In the genomic region with DNA sequence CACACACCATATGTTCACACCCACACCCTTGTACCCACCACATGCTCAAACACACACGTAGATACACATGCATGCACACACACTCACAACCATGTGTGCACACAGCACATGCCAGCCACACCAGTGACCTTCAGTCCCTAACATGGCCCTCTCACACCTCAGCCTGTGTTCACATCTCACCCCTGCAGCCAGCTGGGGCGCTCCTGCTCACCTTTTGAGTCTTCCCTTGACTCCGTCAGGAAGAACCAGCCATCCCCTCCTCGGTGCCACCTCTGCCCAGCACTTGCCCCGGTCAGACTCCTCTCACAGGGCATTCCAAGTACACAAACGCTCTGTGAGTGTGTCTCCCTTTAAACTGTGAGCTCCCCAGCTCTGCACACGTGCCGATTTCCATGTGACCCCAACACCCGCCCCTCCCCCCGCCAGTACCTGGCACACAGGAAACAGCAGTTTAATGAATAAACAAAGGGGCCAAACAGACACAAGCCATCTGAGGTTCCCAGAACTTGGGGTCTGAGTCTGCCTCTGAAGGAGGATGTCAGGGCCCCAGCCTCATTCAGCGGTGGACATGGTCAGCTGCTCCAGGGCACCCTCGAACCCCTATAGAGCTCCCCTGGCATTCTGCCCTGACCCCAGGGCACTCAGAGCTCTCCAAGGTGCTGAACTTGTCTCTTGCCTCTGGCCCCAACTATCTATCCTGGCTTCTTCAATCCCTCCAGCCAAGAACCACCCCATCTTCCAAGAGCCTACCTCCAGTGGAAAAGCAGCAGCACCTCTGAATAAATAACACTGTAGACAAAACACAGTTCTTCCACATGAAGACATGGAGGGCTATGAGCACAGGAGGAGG, we compare ENCODE assay signal across 1 cellular context.
A peak's percentile ranks its signal among the peaks of the same experiment; 100 is the strongest.
TF ChIP-seq lines count a peak whose summit lies in the region.

No MANE protein-coding gene starts in this region.

TF ChIP-seq in HepG2, 621 proteins besides CTCF, POLR2A, EP300 and RAD21 (continued from another document and continues in another):
- TF ChIP-seq, protein P1, sequence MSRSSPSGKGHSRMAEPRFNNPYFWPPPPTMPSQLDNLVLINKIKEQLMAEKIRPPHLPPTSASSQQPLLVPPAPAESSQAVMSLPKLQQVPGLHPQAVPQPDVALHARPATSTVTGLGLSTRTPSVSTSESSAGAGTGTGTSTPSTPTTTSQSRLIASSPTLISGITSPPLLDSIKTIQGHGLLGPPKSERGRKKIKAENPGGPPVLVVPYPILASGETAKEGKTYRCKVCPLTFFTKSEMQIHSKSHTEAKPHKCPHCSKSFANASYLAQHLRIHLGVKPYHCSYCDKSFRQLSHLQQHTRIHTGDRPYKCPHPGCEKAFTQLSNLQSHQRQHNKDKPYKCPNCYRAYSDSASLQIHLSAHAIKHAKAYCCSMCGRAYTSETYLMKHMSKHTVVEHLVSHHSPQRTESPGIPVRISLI (CRISPR knock-in tag; IDR thresholded peaks at IDR 0.05; ENCODE audit: borderline replicate concordance), result no peak
- TF ChIP-seq, protein P2, sequence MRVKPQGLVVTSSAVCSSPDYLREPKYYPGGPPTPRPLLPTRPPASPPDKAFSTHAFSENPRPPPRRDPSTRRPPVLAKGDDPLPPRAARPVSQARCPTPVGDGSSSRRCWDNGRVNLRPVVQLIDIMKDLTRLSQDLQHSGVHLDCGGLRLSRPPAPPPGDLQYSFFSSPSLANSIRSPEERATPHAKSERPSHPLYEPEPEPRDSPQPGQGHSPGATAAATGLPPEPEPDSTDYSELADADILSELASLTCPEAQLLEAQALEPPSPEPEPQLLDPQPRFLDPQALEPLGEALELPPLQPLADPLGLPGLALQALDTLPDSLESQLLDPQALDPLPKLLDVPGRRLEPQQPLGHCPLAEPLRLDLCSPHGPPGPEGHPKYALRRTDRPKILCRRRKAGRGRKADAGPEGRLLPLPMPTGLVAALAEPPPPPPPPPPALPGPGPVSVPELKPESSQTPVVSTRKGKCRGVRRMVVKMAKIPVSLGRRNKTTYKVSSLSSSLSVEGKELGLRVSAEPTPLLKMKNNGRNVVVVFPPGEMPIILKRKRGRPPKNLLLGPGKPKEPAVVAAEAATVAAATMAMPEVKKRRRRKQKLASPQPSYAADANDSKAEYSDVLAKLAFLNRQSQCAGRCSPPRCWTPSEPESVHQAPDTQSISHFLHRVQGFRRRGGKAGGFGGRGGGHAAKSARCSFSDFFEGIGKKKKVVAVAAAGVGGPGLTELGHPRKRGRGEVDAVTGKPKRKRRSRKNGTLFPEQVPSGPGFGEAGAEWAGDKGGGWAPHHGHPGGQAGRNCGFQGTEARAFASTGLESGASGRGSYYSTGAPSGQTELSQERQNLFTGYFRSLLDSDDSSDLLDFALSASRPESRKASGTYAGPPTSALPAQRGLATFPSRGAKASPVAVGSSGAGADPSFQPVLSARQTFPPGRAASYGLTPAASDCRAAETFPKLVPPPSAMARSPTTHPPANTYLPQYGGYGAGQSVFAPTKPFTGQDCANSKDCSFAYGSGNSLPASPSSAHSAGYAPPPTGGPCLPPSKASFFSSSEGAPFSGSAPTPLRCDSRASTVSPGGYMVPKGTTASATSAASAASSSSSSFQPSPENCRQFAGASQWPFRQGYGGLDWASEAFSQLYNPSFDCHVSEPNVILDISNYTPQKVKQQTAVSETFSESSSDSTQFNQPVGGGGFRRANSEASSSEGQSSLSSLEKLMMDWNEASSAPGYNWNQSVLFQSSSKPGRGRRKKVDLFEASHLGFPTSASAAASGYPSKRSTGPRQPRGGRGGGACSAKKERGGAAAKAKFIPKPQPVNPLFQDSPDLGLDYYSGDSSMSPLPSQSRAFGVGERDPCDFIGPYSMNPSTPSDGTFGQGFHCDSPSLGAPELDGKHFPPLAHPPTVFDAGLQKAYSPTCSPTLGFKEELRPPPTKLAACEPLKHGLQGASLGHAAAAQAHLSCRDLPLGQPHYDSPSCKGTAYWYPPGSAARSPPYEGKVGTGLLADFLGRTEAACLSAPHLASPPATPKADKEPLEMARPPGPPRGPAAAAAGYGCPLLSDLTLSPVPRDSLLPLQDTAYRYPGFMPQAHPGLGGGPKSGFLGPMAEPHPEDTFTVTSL (CRISPR knock-in tag; IDR thresholded peaks at IDR 0.05; ENCODE audit: borderline replicate concordance), result no peak
- TF ChIP-seq GATAD1 (CRISPR knock-in tag; IDR thresholded peaks at IDR 0.05) (0 out of 2 replicates have a peak, but pooled peaks have one; percentile 43), RXRB (CRISPR knock-in tag; IDR thresholded peaks at IDR 0.05; ENCODE audit: borderline replicate concordance) (peak; percentile 73), SMAD9 (CRISPR knock-in tag; IDR thresholded peaks at IDR 0.05) (no peak), NKX3-1 (CRISPR knock-in tag; IDR thresholded peaks at IDR 0.05) (peak; percentile 66; the same call in 1 of the 2 replicates), ISX (CRISPR knock-in tag; conservative IDR thresholded peaks at IDR 0.05) (0 out of 2 replicates have a peak, but pooled peaks have one; percentile 36), TEAD3 (CRISPR knock-in tag; optimal IDR thresholded peaks at IDR 0.05; ENCODE audit: borderline replicate concordance) (peak; percentile 21), ZSCAN31 (CRISPR knock-in tag; IDR thresholded peaks at IDR 0.05; ENCODE audit: low read depth) (peak; percentile 39; the same call in 1 of the 2 replicates), NFYC (CRISPR knock-in tag; IDR thresholded peaks at IDR 0.05) (no peak), KDM5B (CRISPR knock-in tag; IDR thresholded peaks at IDR 0.05; ENCODE audit: borderline replicate concordance) (peak; percentile 51; the same call in 1 of the 2 replicates), ZNF260 (CRISPR knock-in tag; IDR thresholded peaks at IDR 0.05; ENCODE audit: borderline replicate concordance, low read depth) (no peak), NPAS2 (CRISPR knock-in tag; IDR thresholded peaks at IDR 0.05; ENCODE audit: borderline replicate concordance) (no peak), ZNF24 (IDR thresholded peaks at IDR 0.05) (no peak), TGIF2 (CRISPR knock-in tag; IDR thresholded peaks at IDR 0.05) (peak; percentile 68; the same call in 1 of the 2 replicates), ZNF557 (CRISPR knock-in tag; IDR thresholded peaks at IDR 0.05) (0 out of 2 replicates have a peak, but pooled peaks have one; percentile 75), TEAD2 (CRISPR knock-in tag; IDR thresholded peaks at IDR 0.05) (0 out of 2 replicates have a peak, but pooled peaks have one; percentile 20), ZNF563 (CRISPR knock-in tag; IDR thresholded peaks at IDR 0.05) (peak; percentile 50; the same call in 1 of the 2 replicates), SRY (CRISPR knock-in tag; IDR thresholded peaks at IDR 0.05) (peak; percentile 76; the same call in 1 of the 2 replicates), ZSCAN21 (CRISPR knock-in tag; IDR thresholded peaks at IDR 0.05; ENCODE audit: borderline replicate concordance) (0 out of 2 replicates have a peak, but pooled peaks have one; percentile 65), TBX2 (CRISPR knock-in tag; IDR thresholded peaks at IDR 0.05; ENCODE audit: borderline replicate concordance) (peak; percentile 42; the same call in 1 of the 2 replicates), ZFAT (CRISPR knock-in tag; conservative IDR thresholded peaks at IDR 0.05) (no peak), ZNF337 (CRISPR knock-in tag; IDR thresholded peaks at IDR 0.05; ENCODE audit: borderline replicate concordance, low read depth) (no peak), ELF3 (CRISPR knock-in tag; IDR thresholded peaks at IDR 0.05) (0 out of 2 replicates have a peak, but pooled peaks have one; percentile 39), ZNF772 (CRISPR knock-in tag; IDR thresholded peaks at IDR 0.05) (peak; percentile 51; the same call in 1 of the 2 replicates), MAFK (conservative IDR thresholded peaks at IDR 0.05 in 1 of 2, IDR thresholded peaks at IDR 0.05 in 1 of 2; ENCODE audit: low read length in 2 of 2) (no peak), ISL2 (CRISPR knock-in tag; IDR thresholded peaks at IDR 0.05) (no peak; the same call in 1 of the 2 replicates), NR2F6 (IDR thresholded peaks at IDR 0.05) (peak; percentile 87), NR2F6 (CRISPR knock-in tag; IDR thresholded peaks at IDR 0.05) (peak; percentile 92)
- TF ChIP-seq, protein P3, sequence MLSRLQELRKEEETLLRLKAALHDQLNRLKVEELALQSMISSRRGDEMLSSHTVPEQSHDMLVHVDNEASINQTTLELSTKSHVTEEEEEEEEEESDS (CRISPR knock-in tag; IDR thresholded peaks at IDR 0.05; ENCODE audit: borderline replicate concordance), result no peak
- TF ChIP-seq, protein P4, sequence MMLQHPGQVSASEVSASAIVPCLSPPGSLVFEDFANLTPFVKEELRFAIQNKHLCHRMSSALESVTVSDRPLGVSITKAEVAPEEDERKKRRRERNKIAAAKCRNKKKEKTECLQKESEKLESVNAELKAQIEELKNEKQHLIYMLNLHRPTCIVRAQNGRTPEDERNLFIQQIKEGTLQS (CRISPR knock-in tag; IDR thresholded peaks at IDR 0.05), result no peak
- TF ChIP-seq, protein P5, sequence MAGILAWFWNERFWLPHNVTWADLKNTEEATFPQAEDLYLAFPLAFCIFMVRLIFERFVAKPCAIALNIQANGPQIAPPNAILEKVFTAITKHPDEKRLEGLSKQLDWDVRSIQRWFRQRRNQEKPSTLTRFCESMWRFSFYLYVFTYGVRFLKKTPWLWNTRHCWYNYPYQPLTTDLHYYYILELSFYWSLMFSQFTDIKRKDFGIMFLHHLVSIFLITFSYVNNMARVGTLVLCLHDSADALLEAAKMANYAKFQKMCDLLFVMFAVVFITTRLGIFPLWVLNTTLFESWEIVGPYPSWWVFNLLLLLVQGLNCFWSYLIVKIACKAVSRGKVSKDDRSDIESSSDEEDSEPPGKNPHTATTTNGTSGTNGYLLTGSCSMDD (CRISPR knock-in tag; IDR thresholded peaks at IDR 0.05), result no peak
- TF ChIP-seq, protein P6, sequence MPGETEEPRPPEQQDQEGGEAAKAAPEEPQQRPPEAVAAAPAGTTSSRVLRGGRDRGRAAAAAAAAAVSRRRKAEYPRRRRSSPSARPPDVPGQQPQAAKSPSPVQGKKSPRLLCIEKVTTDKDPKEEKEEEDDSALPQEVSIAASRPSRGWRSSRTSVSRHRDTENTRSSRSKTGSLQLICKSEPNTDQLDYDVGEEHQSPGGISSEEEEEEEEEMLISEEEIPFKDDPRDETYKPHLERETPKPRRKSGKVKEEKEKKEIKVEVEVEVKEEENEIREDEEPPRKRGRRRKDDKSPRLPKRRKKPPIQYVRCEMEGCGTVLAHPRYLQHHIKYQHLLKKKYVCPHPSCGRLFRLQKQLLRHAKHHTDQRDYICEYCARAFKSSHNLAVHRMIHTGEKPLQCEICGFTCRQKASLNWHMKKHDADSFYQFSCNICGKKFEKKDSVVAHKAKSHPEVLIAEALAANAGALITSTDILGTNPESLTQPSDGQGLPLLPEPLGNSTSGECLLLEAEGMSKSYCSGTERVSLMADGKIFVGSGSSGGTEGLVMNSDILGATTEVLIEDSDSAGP (CRISPR knock-in tag; IDR thresholded peaks at IDR 0.05; ENCODE audit: borderline replicate concordance), result 0 out of 2 replicates have a peak, but pooled peaks have one; percentile 18
- TF ChIP-seq, protein P7, sequence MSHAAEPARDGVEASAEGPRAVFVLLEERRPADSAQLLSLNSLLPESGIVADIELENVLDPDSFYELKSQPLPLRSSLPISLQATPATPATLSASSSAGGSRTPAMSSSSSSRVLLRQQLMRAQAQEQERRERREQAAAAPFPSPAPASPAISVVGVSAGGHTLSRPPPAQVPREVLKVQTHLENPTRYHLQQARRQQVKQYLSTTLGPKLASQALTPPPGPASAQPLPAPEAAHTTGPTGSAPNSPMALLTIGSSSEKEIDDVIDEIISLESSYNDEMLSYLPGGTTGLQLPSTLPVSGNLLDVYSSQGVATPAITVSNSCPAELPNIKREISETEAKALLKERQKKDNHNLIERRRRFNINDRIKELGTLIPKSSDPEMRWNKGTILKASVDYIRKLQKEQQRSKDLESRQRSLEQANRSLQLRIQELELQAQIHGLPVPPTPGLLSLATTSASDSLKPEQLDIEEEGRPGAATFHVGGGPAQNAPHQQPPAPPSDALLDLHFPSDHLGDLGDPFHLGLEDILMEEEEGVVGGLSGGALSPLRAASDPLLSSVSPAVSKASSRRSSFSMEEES (CRISPR knock-in tag; IDR thresholded peaks at IDR 0.05), result peak; percentile 55; the same call in 1 of the 2 replicates
- TF ChIP-seq, protein P8, sequence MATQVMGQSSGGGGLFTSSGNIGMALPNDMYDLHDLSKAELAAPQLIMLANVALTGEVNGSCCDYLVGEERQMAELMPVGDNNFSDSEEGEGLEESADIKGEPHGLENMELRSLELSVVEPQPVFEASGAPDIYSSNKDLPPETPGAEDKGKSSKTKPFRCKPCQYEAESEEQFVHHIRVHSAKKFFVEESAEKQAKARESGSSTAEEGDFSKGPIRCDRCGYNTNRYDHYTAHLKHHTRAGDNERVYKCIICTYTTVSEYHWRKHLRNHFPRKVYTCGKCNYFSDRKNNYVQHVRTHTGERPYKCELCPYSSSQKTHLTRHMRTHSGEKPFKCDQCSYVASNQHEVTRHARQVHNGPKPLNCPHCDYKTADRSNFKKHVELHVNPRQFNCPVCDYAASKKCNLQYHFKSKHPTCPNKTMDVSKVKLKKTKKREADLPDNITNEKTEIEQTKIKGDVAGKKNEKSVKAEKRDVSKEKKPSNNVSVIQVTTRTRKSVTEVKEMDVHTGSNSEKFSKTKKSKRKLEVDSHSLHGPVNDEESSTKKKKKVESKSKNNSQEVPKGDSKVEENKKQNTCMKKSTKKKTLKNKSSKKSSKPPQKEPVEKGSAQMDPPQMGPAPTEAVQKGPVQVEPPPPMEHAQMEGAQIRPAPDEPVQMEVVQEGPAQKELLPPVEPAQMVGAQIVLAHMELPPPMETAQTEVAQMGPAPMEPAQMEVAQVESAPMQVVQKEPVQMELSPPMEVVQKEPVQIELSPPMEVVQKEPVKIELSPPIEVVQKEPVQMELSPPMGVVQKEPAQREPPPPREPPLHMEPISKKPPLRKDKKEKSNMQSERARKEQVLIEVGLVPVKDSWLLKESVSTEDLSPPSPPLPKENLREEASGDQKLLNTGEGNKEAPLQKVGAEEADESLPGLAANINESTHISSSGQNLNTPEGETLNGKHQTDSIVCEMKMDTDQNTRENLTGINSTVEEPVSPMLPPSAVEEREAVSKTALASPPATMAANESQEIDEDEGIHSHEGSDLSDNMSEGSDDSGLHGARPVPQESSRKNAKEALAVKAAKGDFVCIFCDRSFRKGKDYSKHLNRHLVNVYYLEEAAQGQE (IDR thresholded peaks at IDR 0.05; ENCODE audit: borderline replicate concordance in 1 of 2, low read depth in 1 of 2, low read length in 2 of 2), result peak; percentile 94 to 99
- TF ChIP-seq, protein P9, sequence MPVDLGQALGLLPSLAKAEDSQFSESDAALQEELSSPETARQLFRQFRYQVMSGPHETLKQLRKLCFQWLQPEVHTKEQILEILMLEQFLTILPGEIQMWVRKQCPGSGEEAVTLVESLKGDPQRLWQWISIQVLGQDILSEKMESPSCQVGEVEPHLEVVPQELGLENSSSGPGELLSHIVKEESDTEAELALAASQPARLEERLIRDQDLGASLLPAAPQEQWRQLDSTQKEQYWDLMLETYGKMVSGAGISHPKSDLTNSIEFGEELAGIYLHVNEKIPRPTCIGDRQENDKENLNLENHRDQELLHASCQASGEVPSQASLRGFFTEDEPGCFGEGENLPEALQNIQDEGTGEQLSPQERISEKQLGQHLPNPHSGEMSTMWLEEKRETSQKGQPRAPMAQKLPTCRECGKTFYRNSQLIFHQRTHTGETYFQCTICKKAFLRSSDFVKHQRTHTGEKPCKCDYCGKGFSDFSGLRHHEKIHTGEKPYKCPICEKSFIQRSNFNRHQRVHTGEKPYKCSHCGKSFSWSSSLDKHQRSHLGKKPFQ (CRISPR knock-in tag; IDR thresholded peaks at IDR 0.05; ENCODE audit: insufficient replicate concordance), result peak; percentile 66
- TF ChIP-seq, protein P10, sequence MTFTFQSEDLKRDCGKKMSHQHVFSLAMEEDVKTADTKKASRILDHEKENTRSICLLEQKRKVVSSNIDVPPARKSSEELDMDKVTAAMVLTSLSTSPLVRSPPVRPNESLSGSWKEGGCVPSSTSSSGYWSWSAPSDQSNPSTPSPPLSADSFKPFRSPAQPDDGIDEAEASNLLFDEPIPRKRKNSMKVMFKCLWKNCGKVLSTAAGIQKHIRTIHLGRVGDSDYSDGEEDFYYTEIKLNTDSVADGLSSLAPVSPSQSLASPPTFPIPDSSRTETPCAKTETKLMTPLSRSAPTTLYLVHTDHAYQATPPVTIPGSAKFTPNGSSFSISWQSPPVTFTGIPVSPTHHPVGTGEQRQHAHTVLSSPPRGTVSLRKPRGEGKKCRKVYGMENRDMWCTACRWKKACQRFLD (CRISPR knock-in tag; IDR thresholded peaks at IDR 0.05; ENCODE audit: borderline replicate concordance), result no peak
